In the genomic region with DNA sequence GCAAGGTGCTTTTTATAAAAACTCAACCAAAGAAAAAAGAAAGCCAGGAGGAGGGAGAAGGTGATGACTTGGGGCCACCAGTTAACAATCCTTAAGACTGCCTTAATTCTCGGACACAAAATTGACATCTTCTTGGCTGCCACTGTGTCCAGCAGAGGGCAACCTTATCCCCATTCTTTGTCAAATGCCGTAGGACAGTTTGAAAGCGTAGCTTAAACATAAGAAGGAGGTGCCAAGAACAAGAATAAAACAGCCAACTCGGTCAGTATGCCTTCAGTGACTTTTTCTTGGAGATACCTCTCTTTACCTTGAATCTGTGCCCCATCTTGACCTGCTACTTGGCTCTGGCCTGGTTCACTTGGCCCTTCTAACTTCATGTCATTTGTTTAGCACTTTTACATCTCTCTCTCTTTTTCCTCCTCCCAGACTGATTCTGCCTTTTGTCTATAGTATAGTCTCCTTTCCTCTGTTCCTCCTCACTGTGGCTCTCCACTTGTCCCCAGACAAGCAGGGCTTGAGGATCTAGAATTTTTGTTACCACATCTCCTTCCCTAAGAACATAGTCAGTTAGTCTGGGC, we compare ENCODE assay signal across 8 cellular contexts.
DNase-seq lines count a peak whose midpoint lies in the region; ATAC-seq, FAIRE-seq and TF ChIP-seq lines count a peak whose summit lies in the region.

No MANE protein-coding gene starts in this region.

- H3F3A ChIP-seq in GM23248 (ENCODE audit: insufficient read depth) = 0 out of 2 replicates have a peak, but pooled peaks cover 6% of the 10 kb centered on the region

- FAIRE-seq in D721Med (lab: Jason Lieb, UNC) = peak; percentile 69

- H3K27me3 ChIP-seq in GM23248 (replicated peaks; ENCODE audit: insufficient read depth) (peaks cover 6% of the 10 kb centered on the region; the same call in 1 of the 2 replicates), osteoblast (ENCODE audit: insufficient read depth, low read length) (peaks cover 16% of the 10 kb centered on the region), aorta (ENCODE audit: control insufficient read depth in 1 of 2, insufficient read depth in 2 of 2, low read length in 1 of 2) (no peaks in the 10 kb centered on the region)

- no peak overlapping the region for H3K27ac ChIP-seq in GM23248
- no peak overlapping the region for H3K27ac ChIP-seq in osteoblast (ENCODE audit: low read depth, low read length)
- H3K27ac ChIP-seq in aorta (ENCODE audit: low read depth in 1 of 2, low read length in 2 of 2) = no peak overlapping the region

- intact Hi-C loops in aorta (cut with DNase I) = no loop called here

- H3K79me2 ChIP-seq in GM23248 (ENCODE audit: insufficient read depth) (no peaks in the 10 kb centered on the region), osteoblast (ENCODE audit: insufficient read depth, low read length) (no peaks in the 10 kb centered on the region)

- H3K4me3 ChIP-seq in GM23248 (no peak overlapping the region), fibroblast of mammary gland (ENCODE audit: control insufficient read depth, low read depth, low read length) (no peak overlapping the region), osteoblast (ENCODE audit: insufficient read depth, low read length) (no peak overlapping the region), aorta (ENCODE audit: low read length in 2 of 2) (no peak overlapping the region)

- no peaks in the 10 kb centered on the region for H3K9me2 ChIP-seq in GM23248 (ENCODE audit: insufficient read depth)

- H3K4me2 ChIP-seq in GM23248 (ENCODE audit: unreplicated experiment) (no peak overlapping the region), osteoblast (ENCODE audit: insufficient read depth, low read length) (peak overlapping the region; percentile 23)

- in situ Hi-C loops in GM23248 (cut with MboI) = no loop called here

- TF ChIP-seq CTCF in D721Med (IDR thresholded peaks at IDR 0.05; ENCODE audit: insufficient read depth, missing control alignments) = peak; percentile 73
- peak; percentile 78 for TF ChIP-seq CTCF in fibroblast of mammary gland (conservative IDR thresholded peaks at IDR 0.05; ENCODE audit: control insufficient read depth, insufficient read depth, low read depth, low read length)
- TF ChIP-seq CTCF in osteoblast (IDR thresholded peaks at IDR 0.05; ENCODE audit: extremely low read depth, low read depth, low read length) = peak; percentile 81

- no peak overlapping the region for H3K9ac ChIP-seq in GM23248

- H3K9me3 ChIP-seq in GM23248 (ENCODE audit: low read depth) (no peaks in the 10 kb centered on the region), osteoblast (ENCODE audit: low read depth, low read length) (no peaks in the 10 kb centered on the region), aorta (ENCODE audit: control insufficient read depth, low read length) (no peaks in the 10 kb centered on the region)

- WGBS in GM23248 (ENCODE audit: low coverage in 1 of 2, low lambda C conversion rate in 2 of 2, missing lambda C conversion rate in 2 of 2), 2 experiments = 30 to 32% methylated on average over 4 of the region's 4 CpGs
- 0 to 2% methylated on average over 4 of the region's 4 CpGs for WGBS in aorta, 2 donors

- H4K20me1 ChIP-seq in GM23248 (ENCODE audit: insufficient read depth) (no peaks in the 10 kb centered on the region), osteoblast (ENCODE audit: insufficient read depth, low read length) (no peaks in the 10 kb centered on the region)

- peaks cover 7% of the 10 kb centered on the region; the same call in 1 of the 2 replicates for H3K4me1 ChIP-seq in GM23248 (ENCODE audit: insufficient read depth)
- no peaks in the 10 kb centered on the region for H3K4me1 ChIP-seq in osteoblast (ENCODE audit: insufficient read depth, low read length)
- no peaks in the 10 kb centered on the region for H3K4me1 ChIP-seq in aorta (ENCODE audit: control insufficient read depth in 1 of 2, insufficient read depth in 2 of 2, low read length in 2 of 2)

- H2AFZ ChIP-seq in GM23248 = peak overlapping the region; percentile 9; the same call in 1 of the 2 replicates
- H2AFZ ChIP-seq in osteoblast (ENCODE audit: low read length) = peak overlapping the region; percentile 10

- ATAC-seq in aorta (ENCODE audit: low FRiP score) = peak; percentile 60

- H3K36me3 ChIP-seq in GM23248 (ENCODE audit: low read depth) (no peaks in the 10 kb centered on the region), osteoblast (ENCODE audit: insufficient read depth, low read length) (no peaks in the 10 kb centered on the region), aorta (ENCODE audit: control insufficient read depth in 1 of 2, insufficient read depth in 2 of 2, low read length in 1 of 2) (no peaks in the 10 kb centered on the region)

- no peak for DNase-seq in D721Med (ENCODE audit: insufficient read length, low spot score)
- peak; percentile 58 for DNase-seq in GM23248
- DNase-seq in NCI-H82 (lab: John Stamatoyannopoulos, UW) = peak; percentile 79
- peak; percentile 44 for DNase-seq in activated CD8-positive, alpha-beta memory T cell treated with anti-CD3 and anti-CD28 coated beads, Interleukin-2, amount 50 U/mL, for 4 hours
- DNase-seq in fibroblast of mammary gland (ENCODE audit: low read depth) = peak; percentile 59
- peak; percentile 27 for DNase-seq in osteoblast (ENCODE audit: insufficient read length, low spot score, missing footprints)
- DNase-seq in aorta = no peak
- no peak for DNase-seq in 8988T

Comparison
In these comparisons a context has a peak if more than half of its experiments do, and no peak if none do; other contexts are left out.
1. DNase-seq: peak in GM23248 (single experiment), NCI-H82 (single experiment), activated CD8-positive, alpha-beta memory T cell treated with anti-CD3 and anti-CD28 coated beads, Interleukin-2, amount 50 U/mL, for 4 hours (single experiment), fibroblast of mammary gland (single experiment) and osteoblast (single experiment); none in D721Med (single experiment), aorta (0 of 2) and 8988T (single experiment).
2. Peak in every context shown above with its lines, with median percentiles within 50 percentile points of each other: CTCF ChIP-seq.